In genomic region chr1:21329209-21329844, GRCh38 we compare ENCODE assay signal across 10 cellular contexts. TPM values are rescaled to one million over a fixed set of nuclear protein-coding genes. Genes with fewer than 3 reads are reported as not detected.
DNase-seq lines count a peak whose midpoint lies in the region; ATAC-seq, FAIRE-seq and TF ChIP-seq lines count a peak whose summit lies in the region.
"Had no signal": no experiment of that assay in that cellular context is flagged by ENCODE, and none has a peak within 500 bp of the region (broad histone marks: within the 10 kb centered on the region; RNA-seq: fewer than 3 reads in every experiment).

No MANE protein-coding gene starts in this region.

- peaks cover 89% of the 10 kb centered on the region for H3K4me1 Mint-ChIP-seq in activated naive CD4-positive, alpha-beta T cell treated with anti-CD3 and anti-CD28 coated beads for 36 hours (ENCODE audit: low read depth)

- H3K36me3 ChIP-seq in keratinocyte (ENCODE audit: control insufficient read depth in 2 of 2, extremely low read depth in 1 of 2, insufficient read depth in 2 of 2, low read length in 2 of 2): no peaks in the 10 kb centered on the region
- H3K36me3 ChIP-seq in thymus (ENCODE audit: control insufficient read depth, insufficient read depth): no peaks in the 10 kb centered on the region
- H3K36me3 ChIP-seq in HAP-1 (replicated peaks): no peaks in the 10 kb centered on the region
- H3K36me3 ChIP-seq: BLaER1 had no signal

- no peaks in the 10 kb centered on the region for H3K79me2 ChIP-seq in keratinocyte (ENCODE audit: control insufficient read depth, insufficient read depth, low read length)

- H3K27ac Mint-ChIP-seq in activated naive CD4-positive, alpha-beta T cell treated with anti-CD3 and anti-CD28 coated beads for 36 hours: peak overlapping the region; percentile 87
- H3K27ac Mint-ChIP-seq: dendritic cell treated with granulocyte-macrophage colony-stimulating factor and Interleukin-4, amounts not matched to agents 40 ng/mL and 50 ng/mL, for 4 days had no signal

- no peaks in the 10 kb centered on the region for H4K20me1 ChIP-seq in keratinocyte (ENCODE audit: control insufficient read depth, extremely low read depth, insufficient read depth, low read length)

- no peak for DNase-seq in activated naive CD4-positive, alpha-beta T cell treated with anti-CD3 and anti-CD28 coated beads for 36 hours
- DNase-seq in activated naive CD4-positive, alpha-beta T cell treated with Interleukin-2 at 50 U/mL for 16 hours: no peak
- DNase-seq in activated CD4-positive, alpha-beta T cell treated with anti-CD3 and anti-CD28 coated beads, Interleukin-2, amount 50 U/mL, for 4 hours: peak; percentile 23 to 28
- DNase-seq in keratinocyte (ENCODE audit: low read depth, low spot score): no peak
- no peak for DNase-seq in HAP-1 (ENCODE audit: low spot score in 2 of 2)
- no peak for DNase-seq in cerebellar nuclear complex (lab: John Stamatoyannopoulos, UW)
- DNase-seq in stimulated activated naive CD8-positive, alpha-beta T cell treated with anti-CD3 and anti-CD28 coated beads, Interleukin-15, Interleukin-2, amounts not matched to agents 100 U/mL and 50 U/mL, for 24 hours: no peak

- H2AFZ ChIP-seq in keratinocyte (ENCODE audit: control insufficient read depth, low read length): peak overlapping the region; percentile 29

- intact Hi-C loops in activated naive CD4-positive, alpha-beta T cell treated with anti-CD3 and anti-CD28 coated beads for 36 hours (cut with micrococcal nuclease): no loop called here

- in situ Hi-C loops in HAP-1 (cut with MboI; ENCODE audit: low sequenced_read_pairs): no loop called here

- TF ChIP-seq CTCF in keratinocyte (optimal IDR thresholded peaks at IDR 0.05 in 1 of 3, IDR thresholded peaks at IDR 0.05 in 1 of 3, conservative IDR thresholded peaks at IDR 0.05 in 1 of 3; ENCODE audit: extremely low read depth in 1 of 3, insufficient read depth in 2 of 3, low read length in 3 of 3): peak in 1 of 3 experiments; percentile 8

- dilution Hi-C loops in keratinocyte (cut with MboI; ENCODE audit: extremely low pct_ligation_motif_present, low sequenced_read_pairs): no loop called here

- no peak overlapping the region for H3K9ac ChIP-seq in keratinocyte (ENCODE audit: control insufficient read depth, extremely low read depth, insufficient read depth, low read length)
- H3K9ac ChIP-seq: BLaER1 had no signal

- 76% methylated on average over 7 of the region's 7 CpGs for whole genome bisulfite sequencing in thymus

- no peaks in the 10 kb centered on the region for H3K9me1 ChIP-seq in keratinocyte (ENCODE audit: control insufficient read depth, extremely low read depth, insufficient read depth, low read length)

- CTCF ChIA-PET in activated naive CD4-positive, alpha-beta T cell treated with anti-CD3 and anti-CD28 coated beads for 36 hours (lab: Charles Lee): interaction anchor here (1.2 to 1.5 kb wide), 2 partner anchors 36 to 59 kb away, joined by 3 read pairs; no protein-coding TSS in a partner anchor

- H3K4me3 ChIP-seq in keratinocyte (ENCODE audit: control insufficient read depth in 2 of 3, extremely low read depth in 1 of 3, insufficient read depth in 2 of 3, low read depth in 1 of 3, low read length in 3 of 3): no peak overlapping the region
- H3K4me3 ChIP-seq in thymus (ENCODE audit: low read length): no peak overlapping the region
- H3K4me3 ChIP-seq in HAP-1: no peak overlapping the region
- H3K4me3 ChIP-seq: BLaER1 had no signal

- ATAC-seq in stimulated activated naive CD8-positive, alpha-beta T cell treated with anti-CD3 and anti-CD28 coated beads, Interleukin-15, Interleukin-2, amounts not matched to agents 100 U/mL and 50 U/mL, for 24 hours: no peak

- H3K4me3 Mint-ChIP-seq in activated naive CD4-positive, alpha-beta T cell treated with anti-CD3 and anti-CD28 coated beads for 36 hours: no peak overlapping the region
- H3K4me3 Mint-ChIP-seq: dendritic cell treated with granulocyte-macrophage colony-stimulating factor and Interleukin-4, amounts not matched to agents 40 ng/mL and 50 ng/mL, for 4 days had no signal

- H3K27ac ChIP-seq in keratinocyte (ENCODE audit: control insufficient read depth, insufficient read depth, low read length): peak overlapping the region; percentile 42
- peak overlapping the region; percentile 78 for H3K27ac ChIP-seq in thymus (ENCODE audit: low read depth)
- H3K27ac ChIP-seq: BLaER1 had no signal

- FAIRE-seq in keratinocyte (lab: Jason Lieb, UNC): peak; percentile 63

- no peaks in the 10 kb centered on the region for H3K9me3 ChIP-seq in keratinocyte (ENCODE audit: control insufficient read depth, low read depth, low read length)
- H3K9me3 ChIP-seq in thymus (ENCODE audit: control insufficient read depth): no peaks in the 10 kb centered on the region
- no peaks in the 10 kb centered on the region for H3K9me3 ChIP-seq in HAP-1
- H3K9me3 ChIP-seq: BLaER1 had no signal

- peaks cover 33% of the 10 kb centered on the region for H3K36me3 Mint-ChIP-seq in activated naive CD4-positive, alpha-beta T cell treated with anti-CD3 and anti-CD28 coated beads for 36 hours (ENCODE audit: low read depth)

- no peaks in the 10 kb centered on the region for H3K27me3 Mint-ChIP-seq in activated naive CD4-positive, alpha-beta T cell treated with anti-CD3 and anti-CD28 coated beads for 36 hours (ENCODE audit: low read depth)

- H3K9me3 Mint-ChIP-seq in activated naive CD4-positive, alpha-beta T cell treated with anti-CD3 and anti-CD28 coated beads for 36 hours: no peaks in the 10 kb centered on the region
- H3K9me3 Mint-ChIP-seq: dendritic cell treated with granulocyte-macrophage colony-stimulating factor and Interleukin-4, amounts not matched to agents 40 ng/mL and 50 ng/mL, for 4 days had no signal

- no peak overlapping the region for H3K4me2 ChIP-seq in keratinocyte (ENCODE audit: control insufficient read depth, extremely low read depth, insufficient read depth, low read depth, low read length)
- H3K4me2 ChIP-seq: BLaER1 had no signal

- no peaks in the 10 kb centered on the region for H3K27me3 ChIP-seq in keratinocyte (ENCODE audit: control insufficient read depth, extremely low read depth, insufficient read depth, low read length)
- H3K27me3 ChIP-seq in thymus (ENCODE audit: control insufficient read depth, insufficient read depth): no peaks in the 10 kb centered on the region
- H3K27me3 ChIP-seq in HAP-1 (ENCODE audit: low read depth): no peaks in the 10 kb centered on the region
- H3K27me3 ChIP-seq: BLaER1 had no signal

- peaks cover 30% of the 10 kb centered on the region for H3K4me1 ChIP-seq in keratinocyte (ENCODE audit: control insufficient read depth, extremely low read depth, insufficient read depth, low read length)
- H3K4me1 ChIP-seq in thymus (ENCODE audit: control insufficient read depth, insufficient read depth, low read length): peaks cover 32% of the 10 kb centered on the region
- peaks cover 7% of the 10 kb centered on the region for H3K4me1 ChIP-seq in HAP-1

RNA-seq across cellular contexts. Expression of gene ECE1, which starts 39.1 kb away (rescaled TPM):
- total RNA-seq in activated naive CD4-positive, alpha-beta T cell treated with anti-CD3 and anti-CD28 coated beads for 36 hours: 100 to 1,000 TPM; 160 to 166 TPM
- polyA plus RNA-seq in keratinocyte: 30.9 to 59.1 TPM (median 55.5 TPM) in 3 replicates
- polyA plus RNA-seq in keratinocyte (2011; ENCODE audit: low read depth): 25.1 TPM
- 27.2 and 30.0 TPM in 2 replicates for polyA plus RNA-seq in keratinocyte (2011; cell fraction: cytosol; rRNA removed)
- 101 and 110 TPM in 2 replicates for polyA plus RNA-seq in keratinocyte (2011; cell fraction: nucleus; rRNA removed)
- polyA plus RNA-seq in keratinocyte (2012; ENCODE audit: low replicate concordance): 28.3 and 58.7 TPM in 2 replicates
- polyA minus RNA-seq in keratinocyte: 30.9 to 124 TPM (median 45.5 TPM) in 3 replicates
- 38.0 TPM for polyA minus RNA-seq in keratinocyte (2011; cell fraction: cytosol; rRNA and poly(A)+ RNA removed)
- 86.6 and 113 TPM in 2 replicates for polyA minus RNA-seq in keratinocyte (2011; cell fraction: nucleus; rRNA and poly(A)+ RNA removed)
- polyA plus RNA-seq in thymus: 34.2 TPM

Comparison
In these comparisons a context has a peak if more than half of its experiments do, and no peak if none do; other contexts are left out.
1. DNase-seq: peak in activated CD4-positive, alpha-beta T cell treated with anti-CD3 and anti-CD28 coated beads, Interleukin-2, amount 50 U/mL, for 4 hours (2 of 2); none in activated naive CD4-positive, alpha-beta T cell treated with anti-CD3 and anti-CD28 coated beads for 36 hours (single experiment), activated naive CD4-positive, alpha-beta T cell treated with Interleukin-2 at 50 U/mL for 16 hours (single experiment), keratinocyte (single experiment), HAP-1 (0 of 2), cerebellar nuclear complex (0 of 2) and stimulated activated naive CD8-positive, alpha-beta T cell treated with anti-CD3 and anti-CD28 coated beads, Interleukin-15, Interleukin-2, amounts not matched to agents 100 U/mL and 50 U/mL, for 24 hours (single experiment).